ENCODE assay signal across 28 cellular contexts in the genomic region with DNA sequence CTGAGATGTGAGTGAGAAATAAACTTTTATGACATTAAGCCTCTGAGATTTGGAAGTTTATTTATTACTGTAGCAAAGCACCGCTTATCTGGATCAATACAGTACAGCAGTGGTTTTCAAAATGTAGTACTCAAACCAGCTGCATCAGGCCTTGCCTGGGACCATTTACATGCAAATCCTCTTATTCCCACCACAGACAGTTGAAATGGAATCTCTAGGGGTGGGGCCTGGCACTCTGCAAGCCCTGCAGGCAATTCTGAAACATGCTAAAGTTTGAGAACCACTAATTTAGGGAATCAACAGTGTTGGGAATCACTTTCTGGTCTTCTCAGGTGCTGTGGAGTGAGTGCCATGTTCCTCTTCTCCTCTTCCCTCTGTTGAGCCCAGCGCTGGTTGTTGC.
"Had no signal": no experiment of that assay in that cellular context is flagged by ENCODE, and none has a peak within 500 bp of the region (broad histone marks: within the 10 kb centered on the region; RNA-seq: fewer than 3 reads in every experiment).

No MANE protein-coding gene starts in this region.

- H3K27me3 ChIP-seq: esophagus muscularis mucosa, foreskin keratinocyte, ovary, right lobe of liver had no signal

- H3K27me3 Mint-ChIP-seq: activated naive CD4-positive, alpha-beta T cell treated with anti-CD3 and anti-CD28 coated beads, Interleukin-2, amount 50 U/mL, for 24 hours; activated T-helper 17 cell treated with anti-CD3 and anti-CD28 coated beads, Interleukin-2, amount 50 U/mL, for 72 hours; dendritic cell treated with granulocyte-macrophage colony-stimulating factor and Interleukin-4, amounts not matched to agents 40 ng/mL and 50 ng/mL, for 4 days; T-helper 17 cell had no signal

- H3K4me1 ChIP-seq: esophagus muscularis mucosa, foreskin keratinocyte, heart left ventricle, left lung, lower lobe of right lung, right lobe of liver had no signal

- H3K27ac Mint-ChIP-seq: activated CD4-positive, alpha-beta memory T cell treated with anti-CD3 and anti-CD28 coated beads for 36 hours; activated CD4-positive, alpha-beta T cell treated with anti-CD3 and anti-CD28 coated beads, Interleukin-2, amount 10 ng/mL, durations not matched to agents 24 days and 14 days; activated naive CD4-positive, alpha-beta T cell treated with anti-CD3 and anti-CD28 coated beads, Interleukin-2, amount 50 U/mL, for 24 hours; activated naive CD8-positive, alpha-beta T cell treated with anti-CD3 and anti-CD28 coated beads, Interleukin-2, amount 50 U/mL, for 24 hours; activated T-helper 17 cell treated with anti-CD3 and anti-CD28 coated beads, Interleukin-2, amount 50 U/mL, for 72 hours; dendritic cell treated with granulocyte-macrophage colony-stimulating factor and Interleukin-4, amounts not matched to agents 40 ng/mL and 50 ng/mL, for 4 days; natural killer cell; progenitor cell of endocrine pancreas; stimulated activated naive CD8-positive, alpha-beta T cell treated with anti-CD3 and anti-CD28 coated beads, Interleukin-15, Interleukin-2, amounts not matched to agents 100 ng/mL and 50 ng/mL, for 24 hours; T-helper 17 cell; type B pancreatic cell had no signal

- DNase-seq: activated CD4-positive, alpha-beta memory T cell treated with anti-CD3 and anti-CD28 coated beads for 36 hours; activated CD4-positive, alpha-beta T cell treated with anti-CD3 and anti-CD28 coated beads, Interleukin-2, amount 10 ng/mL, durations not matched to agents 24 days and 14 days; activated CD4-positive, CD25-positive, alpha-beta regulatory T cell treated with anti-CD3 and anti-CD28 coated beads, Interleukin-2, amount 50 U/mL, for 72 hours; activated naive CD8-positive, alpha-beta T cell treated with anti-CD3 and anti-CD28 coated beads, Interleukin-2, amount 50 U/mL, for 24 hours; activated T-cell treated with anti-CD3 and anti-CD28 coated beads, Interleukin-2, amount 50 U/mL, for 4 hours; amygdala; central memory CD4-positive, alpha-beta T cell; foreskin keratinocyte; heart left ventricle; hypothalamus; kidney glomerular epithelial cell; left lung; lower lobe of right lung; mesenchymal stem cell; natural killer cell; ovary; right lobe of liver; stimulated activated CD4-positive, alpha-beta T cell treated with anti-CD3 and anti-CD28 coated beads, Interleukin-2, amount 100 ng/mL, for 48 hours; T-helper 17 cell; T1000; WERI-Rb-1 had no signal

- H3K4me1 Mint-ChIP-seq: activated CD4-positive, alpha-beta T cell treated with anti-CD3 and anti-CD28 coated beads, Interleukin-2, amount 10 ng/mL, durations not matched to agents 24 days and 14 days; activated naive CD4-positive, alpha-beta T cell treated with anti-CD3 and anti-CD28 coated beads, Interleukin-2, amount 50 U/mL, for 24 hours; activated naive CD8-positive, alpha-beta T cell treated with anti-CD3 and anti-CD28 coated beads, Interleukin-2, amount 50 U/mL, for 24 hours; natural killer cell had no signal

- H3K4me3 ChIP-seq: esophagus muscularis mucosa, heart left ventricle, left lung, lower lobe of right lung, ovary, right lobe of liver had no signal

- H3K36me3 ChIP-seq: esophagus muscularis mucosa, heart left ventricle, left lung, lower lobe of right lung, ovary, right lobe of liver, WERI-Rb-1 had no signal

- H3K9me3 Mint-ChIP-seq: activated CD4-positive, alpha-beta memory T cell treated with anti-CD3 and anti-CD28 coated beads for 36 hours; activated CD4-positive, alpha-beta T cell treated with anti-CD3 and anti-CD28 coated beads, Interleukin-2, amount 10 ng/mL, durations not matched to agents 24 days and 14 days; activated naive CD4-positive, alpha-beta T cell treated with anti-CD3 and anti-CD28 coated beads, Interleukin-2, amount 50 U/mL, for 24 hours; activated naive CD8-positive, alpha-beta T cell treated with anti-CD3 and anti-CD28 coated beads, Interleukin-2, amount 50 U/mL, for 24 hours; activated T-cell treated with anti-CD3 and anti-CD28 coated beads, Interleukin-2, amount 50 U/mL, for 4 hours; activated T-helper 17 cell treated with anti-CD3 and anti-CD28 coated beads, Interleukin-2, amount 50 U/mL, for 72 hours; dendritic cell treated with granulocyte-macrophage colony-stimulating factor and Interleukin-4, amounts not matched to agents 40 ng/mL and 50 ng/mL, for 4 days; natural killer cell; stimulated activated naive CD8-positive, alpha-beta T cell treated with anti-CD3 and anti-CD28 coated beads, Interleukin-15, Interleukin-2, amounts not matched to agents 100 ng/mL and 50 ng/mL, for 24 hours; type B pancreatic cell had no signal

- H3K4me3 Mint-ChIP-seq: activated CD4-positive, alpha-beta memory T cell treated with anti-CD3 and anti-CD28 coated beads for 36 hours; activated CD4-positive, alpha-beta T cell treated with anti-CD3 and anti-CD28 coated beads, Interleukin-2, amount 10 ng/mL, durations not matched to agents 24 days and 14 days; activated naive CD4-positive, alpha-beta T cell treated with anti-CD3 and anti-CD28 coated beads, Interleukin-2, amount 50 U/mL, for 24 hours; activated naive CD8-positive, alpha-beta T cell treated with anti-CD3 and anti-CD28 coated beads, Interleukin-2, amount 50 U/mL, for 24 hours; activated T-cell treated with anti-CD3 and anti-CD28 coated beads, Interleukin-2, amount 50 U/mL, for 4 hours; activated T-helper 17 cell treated with anti-CD3 and anti-CD28 coated beads, Interleukin-2, amount 50 U/mL, for 72 hours; dendritic cell treated with granulocyte-macrophage colony-stimulating factor and Interleukin-4, amounts not matched to agents 40 ng/mL and 50 ng/mL, for 4 days; natural killer cell; stimulated activated naive CD8-positive, alpha-beta T cell treated with anti-CD3 and anti-CD28 coated beads, Interleukin-15, Interleukin-2, amounts not matched to agents 100 ng/mL and 50 ng/mL, for 24 hours; T-helper 17 cell; type B pancreatic cell had no signal

- H3K36me3 Mint-ChIP-seq: activated CD4-positive, alpha-beta memory T cell treated with anti-CD3 and anti-CD28 coated beads for 36 hours; activated naive CD4-positive, alpha-beta T cell treated with anti-CD3 and anti-CD28 coated beads, Interleukin-2, amount 50 U/mL, for 24 hours; natural killer cell; type B pancreatic cell had no signal

- ATAC-seq: activated naive CD8-positive, alpha-beta T cell treated with anti-CD3 and anti-CD28 coated beads, Interleukin-2, amount 50 U/mL, for 24 hours; activated T-cell treated with anti-CD3 and anti-CD28 coated beads, Interleukin-2, amount 50 U/mL, for 4 hours; activated T-helper 17 cell treated with anti-CD3 and anti-CD28 coated beads, Interleukin-2, amount 50 U/mL, for 72 hours; foreskin keratinocyte; heart left ventricle; left lung; lower lobe of right lung; natural killer cell; right lobe of liver; T-helper 17 cell had no signal

- H3K27ac ChIP-seq: esophagus muscularis mucosa, foreskin keratinocyte, heart left ventricle, left lung, lower lobe of right lung, ovary, right lobe of liver, WERI-Rb-1 had no signal

- H3K9me3 ChIP-seq: esophagus muscularis mucosa, heart left ventricle, left lung, lower lobe of right lung, ovary, right lobe of liver had no signal
